In the genomic region with DNA sequence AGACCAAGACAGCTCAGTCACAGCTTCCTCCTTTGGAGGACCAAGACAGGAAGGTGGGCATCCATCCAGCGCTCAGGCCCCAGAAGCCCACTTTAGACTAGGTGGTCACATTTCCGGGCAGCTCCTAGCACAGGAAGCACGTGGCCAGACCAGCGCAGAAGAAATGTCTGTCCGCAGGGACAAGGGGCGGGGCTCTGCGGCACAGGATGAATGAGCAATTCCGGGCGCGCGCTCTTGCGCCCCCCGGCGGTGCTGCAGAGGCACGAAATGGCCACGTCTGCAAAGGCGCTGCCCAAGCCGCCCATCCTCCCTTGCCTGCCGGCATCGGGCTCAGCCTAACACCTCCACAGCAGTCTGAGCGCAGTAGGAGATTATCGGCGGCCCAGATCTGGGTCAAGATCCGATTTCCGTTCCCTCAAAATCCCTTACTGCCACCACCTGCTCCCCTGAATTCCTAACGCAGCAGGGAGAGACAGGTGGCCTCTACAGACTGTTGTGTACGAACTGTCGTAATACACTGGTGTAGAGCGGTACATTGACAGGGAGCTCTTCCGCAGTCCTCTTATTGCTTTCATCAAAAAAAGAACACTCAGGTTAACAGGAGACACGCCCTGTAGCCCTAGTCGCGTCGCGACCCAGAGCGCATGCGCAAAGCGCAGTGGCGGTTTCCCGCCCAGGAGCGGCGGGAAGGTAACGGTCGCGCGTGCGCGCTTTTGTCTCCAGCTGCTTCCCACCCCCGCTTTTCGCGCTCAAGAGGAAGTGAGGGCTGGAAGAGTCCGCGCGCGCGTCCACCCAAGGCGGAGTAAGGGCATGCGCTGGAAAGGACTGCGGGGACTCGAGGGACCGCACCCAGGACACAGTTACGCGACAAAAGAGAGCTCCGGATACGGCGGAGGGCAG, we compare ENCODE assay signal across 8 cellular contexts. TPM values are rescaled to one million over a fixed set of nuclear protein-coding genes. Genes with fewer than 3 reads are reported as not detected.
DNase-seq lines count a peak whose midpoint lies in the region; ATAC-seq, FAIRE-seq and TF ChIP-seq lines count a peak whose summit lies in the region.

No MANE protein-coding gene starts in this region.

- peaks cover 36% of the 10 kb centered on the region for H4K20me1 ChIP-seq in astrocyte (ENCODE audit: insufficient read depth, low read length)
- peaks cover 8% of the 10 kb centered on the region for H4K20me1 ChIP-seq in hepatocyte (ENCODE audit: insufficient read depth, poor library complexity, severe bottlenecking)

- H3K4me3 ChIP-seq in astrocyte (ENCODE audit: insufficient read depth, low read depth, low read length), result peak overlapping the region; percentile 96
- H3K4me3 ChIP-seq in hepatocyte, result peak overlapping the region; percentile 65
- peak overlapping the region; percentile 69 to 98 for H3K4me3 ChIP-seq in aorta (ENCODE audit: low read length in 2 of 2)

- intact Hi-C loops in aorta (cut with DNase I), result loop anchor here (2.0 to 10.0 kb wide), 5 partner anchors 20 to 134 kb away; a partner anchor contains a TSS

- no peaks in the 10 kb centered on the region for H3K9me3 Mint-ChIP-seq in astrocyte (ENCODE audit: unreplicated experiment)

- DNase-seq in GM18507 (ENCODE audit: extremely low spot score, insufficient read length, low read depth) (peak; percentile 70), NCI-H187 treated with DMSO at 0.1 percent for 48 hours (lab: John Stamatoyannopoulos, UW) (peak; percentile 34), T-helper 22 cell (ENCODE audit: low read depth) (peak; percentile 85), astrocyte (ENCODE audit: low read depth) (peak; percentile 81), hepatocyte (ENCODE audit: low spot score) (peak; percentile 97), renal cortical epithelial cell (ENCODE audit: low read depth) (peak; percentile 81), aorta (peak; percentile 97 to 98)

- peaks cover 26% of the 10 kb centered on the region for H3K36me3 ChIP-seq in astrocyte (ENCODE audit: insufficient read depth, low read length)
- no peaks in the 10 kb centered on the region for H3K36me3 ChIP-seq in hepatocyte (replicated peaks; ENCODE audit: insufficient read depth, low read depth)
- peaks cover 0 to 4% of the 10 kb centered on the region in 2 donors for H3K36me3 ChIP-seq in aorta (ENCODE audit: control insufficient read depth in 1 of 2, insufficient read depth in 2 of 2, low read length in 1 of 2)

- H3K4me1 Mint-ChIP-seq in astrocyte (ENCODE audit: low read depth, unreplicated experiment), result peaks cover 28% of the 10 kb centered on the region

- H3K9ac ChIP-seq in astrocyte (ENCODE audit: low read length), result peak overlapping the region; percentile 99

- ATAC-seq in HG02973 (IDR thresholded peaks at IDR 0.05; ENCODE audit: unreplicated experiment), result peak; percentile 53
- ATAC-seq in aorta (ENCODE audit: low FRiP score), result peak; percentile 95

- FAIRE-seq in GM18507 (lab: Jason Lieb, UNC) (peak; percentile 74), astrocyte (lab: Jason Lieb, UNC) (no peak)

- H3K4me3 Mint-ChIP-seq in astrocyte (ENCODE audit: unreplicated experiment), result peak overlapping the region; percentile 97

- peak overlapping the region; percentile 100 for H3K27ac Mint-ChIP-seq in astrocyte (ENCODE audit: unreplicated experiment)

- no peaks in the 10 kb centered on the region for H3K9me2 ChIP-seq in hepatocyte (replicated peaks; ENCODE audit: insufficient read depth)

- H3K27ac ChIP-seq in astrocyte (ENCODE audit: low read depth, low read length) (peak overlapping the region; percentile 98), hepatocyte (peak overlapping the region; percentile 99), aorta (ENCODE audit: low read depth in 1 of 2, low read length in 2 of 2) (peak overlapping the region; percentile 95 to 98)

- H3K79me2 ChIP-seq in astrocyte (ENCODE audit: insufficient read depth, low read length) (peaks cover 46% of the 10 kb centered on the region), hepatocyte (peaks cover 22% of the 10 kb centered on the region)

- peak overlapping the region; percentile 49 for H2AFZ ChIP-seq in astrocyte (ENCODE audit: low read depth, low read length)
- peak overlapping the region; percentile 91 for H2AFZ ChIP-seq in hepatocyte

- H3K4me2 ChIP-seq in astrocyte (ENCODE audit: low read length), result peak overlapping the region; percentile 87
- H3K4me2 ChIP-seq in hepatocyte, result peak overlapping the region; percentile 89

- 1% methylated on average over 65 of the region's 66 CpGs for WGBS in hepatocyte (ENCODE audit: low lambda C conversion rate, missing lambda C conversion rate)
- WGBS in aorta, 2 donors, result 1% methylated on average over 60 to 66 of the region's 66 CpGs

- peak; percentile 90 for TF ChIP-seq CTCF in astrocyte (IDR thresholded peaks at IDR 0.05; ENCODE audit: insufficient read depth, low read depth, low read length)
- TF ChIP-seq CTCF in hepatocyte (IDR thresholded peaks at IDR 0.05; ENCODE audit: poor library complexity), result peak; percentile 89

- H3K27me3 Mint-ChIP-seq in astrocyte (ENCODE audit: low read depth, unreplicated experiment), result no peaks in the 10 kb centered on the region

- H3K4me1 ChIP-seq in astrocyte (ENCODE audit: insufficient read depth, low read length), result peaks cover 17% of the 10 kb centered on the region
- peaks cover 18% of the 10 kb centered on the region for H3K4me1 ChIP-seq in hepatocyte (ENCODE audit: insufficient read depth)
- no peaks in the 10 kb centered on the region for H3K4me1 ChIP-seq in aorta (ENCODE audit: control insufficient read depth in 1 of 2, insufficient read depth in 2 of 2, low read length in 2 of 2)

- H3K9me3 ChIP-seq in astrocyte (ENCODE audit: insufficient read depth, low read depth, low read length) (no peaks in the 10 kb centered on the region), hepatocyte (ENCODE audit: low read depth) (no peaks in the 10 kb centered on the region), aorta (ENCODE audit: control insufficient read depth, low read length) (no peaks in the 10 kb centered on the region)

- peaks cover 26% of the 10 kb centered on the region for H3K36me3 Mint-ChIP-seq in astrocyte (ENCODE audit: low read depth, unreplicated experiment)

- H3K27me3 ChIP-seq in astrocyte (ENCODE audit: insufficient read depth, low read length), result no peaks in the 10 kb centered on the region
- no peaks in the 10 kb centered on the region for H3K27me3 ChIP-seq in hepatocyte
- H3K27me3 ChIP-seq in aorta (ENCODE audit: control insufficient read depth in 1 of 2, insufficient read depth in 2 of 2, low read length in 1 of 2), result no peaks in the 10 kb centered on the region

RNA-seq across cellular contexts. Expression of a gene that starts 0.8 kb away (rescaled TPM):
- total RNA-seq in astrocyte (811 and 939 TPM in 2 replicates), hepatocyte (652 and 722 TPM in 2 replicates), renal cortical epithelial cell (420 and 2,146 TPM in 2 replicates), aorta (100 to 1,000 TPM; 403 to 813 TPM)
- polyA plus RNA-seq in hepatocyte (558 and 608 TPM in 2 replicates), aorta (100 to 1,000 TPM; 619 to 672 TPM)

RNA-seq across cellular contexts. Expression of a gene that starts 19.8 kb away (rescaled TPM):
- total RNA-seq in astrocyte, result 58.7 and 61.0 TPM in 2 replicates
- 33.3 and 55.1 TPM in 2 replicates for total RNA-seq in hepatocyte
- polyA plus RNA-seq in hepatocyte, result 74.1 and 79.8 TPM in 2 replicates
- 33.3 and 34.3 TPM in 2 replicates for total RNA-seq in renal cortical epithelial cell
- total RNA-seq in aorta, result 100 to 1,000 TPM in 1 of 2 donors, 10 to 100 TPM in 1; 69.2 to 104 TPM
- 100 to 1,000 TPM in 1 of 2 donors, 1 to 10 TPM in 1; 5.6 to 160 TPM for polyA plus RNA-seq in aorta

RNA-seq across cellular contexts. Expression of a gene that starts 35.8 kb away (rescaled TPM):
- 0.05 and 0.16 TPM in 2 replicates for total RNA-seq in astrocyte
- 0.28 TPM in 1 of 2 replicates, not detected in the other for total RNA-seq in hepatocyte
- not detected in 2 replicates for polyA plus RNA-seq in hepatocyte
- total RNA-seq in renal cortical epithelial cell, result 0.05 TPM in 1 of 2 replicates, not detected in the other
- total RNA-seq in aorta, result 1 to 10 TPM; 1.3 to 3.6 TPM
- under 1 TPM in 1 of 2 donors, not detected in 1; 0.33 TPM for polyA plus RNA-seq in aorta

RNA-seq across cellular contexts. Expression of a gene that starts 58.5 kb away (rescaled TPM):
- 772 and 932 TPM in 2 replicates for total RNA-seq in astrocyte
- total RNA-seq in hepatocyte, result 358 and 379 TPM in 2 replicates
- polyA plus RNA-seq in hepatocyte, result 333 and 338 TPM in 2 replicates
- 691 and 1,981 TPM in 2 replicates for total RNA-seq in renal cortical epithelial cell
- 100 to 1,000 TPM; 148 to 253 TPM for total RNA-seq in aorta
- 100 to 1,000 TPM; 102 to 172 TPM for polyA plus RNA-seq in aorta

Comparison
In these comparisons a context has a peak if more than half of its experiments do, and no peak if none do; other contexts are left out.
1. Peak in every context shown above with its lines: DNase-seq, ATAC-seq, H3K4me3 ChIP-seq and H3K27ac ChIP-seq.
2. DNase-seq: peak in every context shown above with its lines; median percentile 98 in aorta; 97 in hepatocyte; 85 in T-helper 22 cell; 81 in astrocyte; 81 in renal cortical epithelial cell; 70 in GM18507; 34 in NCI-H187 treated with DMSO at 0.1 percent for 48 hours.